Comparison of ENCODE assay signal across 2 cellular contexts in the genomic region with DNA sequence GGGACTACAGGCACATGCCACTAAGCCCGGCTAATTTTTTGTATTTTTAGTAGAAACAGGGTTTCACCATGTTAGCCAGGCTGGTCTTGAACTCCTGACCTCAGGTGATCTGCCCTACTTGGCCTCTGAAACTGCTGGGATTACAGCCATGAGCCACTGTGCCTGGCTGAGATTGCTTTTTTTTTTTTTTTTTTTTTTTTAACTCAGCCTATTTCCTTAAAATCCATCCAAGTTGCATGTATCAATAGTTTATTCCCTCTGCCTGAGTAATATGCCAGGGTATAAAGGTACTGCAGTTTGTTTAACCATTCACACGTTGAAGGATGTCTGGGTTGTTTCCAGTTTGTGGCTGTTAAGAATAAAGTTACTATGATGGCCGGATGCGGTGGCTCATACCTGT.
A peak's percentile ranks its signal among the peaks of the same experiment; 100 is the strongest.
TF ChIP-seq lines count a peak whose summit lies in the region.

No MANE protein-coding gene starts in this region.

TF ChIP-seq in liver, 16 proteins besides CTCF, POLR2A, EP300 and RAD21:
- TF ChIP-seq RXRA (IDR thresholded peaks at IDR 0.05) (peak; percentile 52 to 64), HNF4A (conservative IDR thresholded peaks at IDR 0.05) (peak; percentile 17 to 22), NR2F2 (IDR thresholded peaks at IDR 0.05) (no peak)

TF ChIP-seq in HepG2, 621 proteins besides CTCF, POLR2A, EP300 and RAD21:
- TF ChIP-seq, protein P1, sequence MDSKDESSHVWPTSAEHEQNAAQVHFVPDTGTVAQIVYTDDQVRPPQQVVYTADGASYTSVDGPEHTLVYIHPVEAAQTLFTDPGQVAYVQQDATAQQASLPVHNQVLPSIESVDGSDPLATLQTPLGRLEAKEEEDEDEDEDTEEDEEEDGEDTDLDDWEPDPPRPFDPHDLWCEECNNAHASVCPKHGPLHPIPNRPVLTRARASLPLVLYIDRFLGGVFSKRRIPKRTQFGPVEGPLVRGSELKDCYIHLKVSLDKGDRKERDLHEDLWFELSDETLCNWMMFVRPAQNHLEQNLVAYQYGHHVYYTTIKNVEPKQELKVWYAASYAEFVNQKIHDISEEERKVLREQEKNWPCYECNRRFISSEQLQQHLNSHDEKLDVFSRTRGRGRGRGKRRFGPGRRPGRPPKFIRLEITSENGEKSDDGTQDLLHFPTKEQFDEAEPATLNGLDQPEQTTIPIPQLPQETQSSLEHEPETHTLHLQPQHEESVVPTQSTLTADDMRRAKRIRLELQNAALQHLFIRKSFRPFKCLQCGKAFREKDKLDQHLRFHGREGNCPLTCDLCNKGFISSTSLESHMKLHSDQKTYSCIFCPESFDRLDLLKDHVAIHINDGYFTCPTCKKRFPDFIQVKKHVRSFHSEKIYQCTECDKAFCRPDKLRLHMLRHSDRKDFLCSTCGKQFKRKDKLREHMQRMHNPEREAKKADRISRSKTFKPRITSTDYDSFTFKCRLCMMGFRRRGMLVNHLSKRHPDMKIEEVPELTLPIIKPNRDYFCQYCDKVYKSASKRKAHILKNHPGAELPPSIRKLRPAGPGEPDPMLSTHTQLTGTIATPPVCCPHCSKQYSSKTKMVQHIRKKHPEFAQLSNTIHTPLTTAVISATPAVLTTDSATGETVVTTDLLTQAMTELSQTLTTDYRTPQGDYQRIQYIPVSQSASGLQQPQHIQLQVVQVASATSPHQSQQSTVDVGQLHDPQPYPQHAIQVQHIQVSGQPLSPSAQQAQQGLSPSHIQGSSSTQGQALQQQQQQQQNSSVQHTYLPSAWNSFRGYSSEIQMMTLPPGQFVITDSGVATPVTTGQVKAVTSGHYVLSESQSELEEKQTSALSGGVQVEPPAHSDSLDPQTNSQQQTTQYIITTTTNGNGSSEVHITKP (CRISPR knock-in tag; IDR thresholded peaks at IDR 0.05; ENCODE audit: low read depth): no peak
- TF ChIP-seq, protein P2, sequence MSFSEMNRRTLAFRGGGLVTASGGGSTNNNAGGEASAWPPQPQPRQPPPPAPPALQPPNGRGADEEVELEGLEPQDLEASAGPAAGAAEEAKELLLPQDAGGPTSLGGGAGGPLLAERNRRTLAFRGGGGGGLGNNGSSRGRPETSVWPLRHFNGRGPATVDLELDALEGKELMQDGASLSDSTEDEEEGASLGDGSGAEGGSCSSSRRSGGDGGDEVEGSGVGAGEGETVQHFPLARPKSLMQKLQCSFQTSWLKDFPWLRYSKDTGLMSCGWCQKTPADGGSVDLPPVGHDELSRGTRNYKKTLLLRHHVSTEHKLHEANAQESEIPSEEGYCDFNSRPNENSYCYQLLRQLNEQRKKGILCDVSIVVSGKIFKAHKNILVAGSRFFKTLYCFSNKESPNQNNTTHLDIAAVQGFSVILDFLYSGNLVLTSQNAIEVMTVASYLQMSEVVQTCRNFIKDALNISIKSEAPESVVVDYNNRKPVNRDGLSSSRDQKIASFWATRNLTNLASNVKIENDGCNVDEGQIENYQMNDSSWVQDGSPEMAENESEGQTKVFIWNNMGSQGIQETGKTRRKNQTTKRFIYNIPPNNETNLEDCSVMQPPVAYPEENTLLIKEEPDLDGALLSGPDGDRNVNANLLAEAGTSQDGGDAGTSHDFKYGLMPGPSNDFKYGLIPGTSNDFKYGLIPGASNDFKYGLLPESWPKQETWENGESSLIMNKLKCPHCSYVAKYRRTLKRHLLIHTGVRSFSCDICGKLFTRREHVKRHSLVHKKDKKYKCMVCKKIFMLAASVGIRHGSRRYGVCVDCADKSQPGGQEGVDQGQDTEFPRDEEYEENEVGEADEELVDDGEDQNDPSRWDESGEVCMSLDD (CRISPR knock-in tag; IDR thresholded peaks at IDR 0.05; ENCODE audit: borderline replicate concordance): no peak
- TF ChIP-seq POLR2AphosphoS2 (IDR thresholded peaks at IDR 0.05; ENCODE audit: low read depth, low read length): no peak
- TF ChIP-seq SMARCC2 (IDR thresholded peaks at IDR 0.05): no peak
- no peak for TF ChIP-seq ATAD3A (CRISPR knock-in tag; IDR thresholded peaks at IDR 0.05)
- no peak for TF ChIP-seq ZNF605 (CRISPR knock-in tag; IDR thresholded peaks at IDR 0.05)
- TF ChIP-seq GFI1 (CRISPR knock-in tag; IDR thresholded peaks at IDR 0.05; ENCODE audit: borderline replicate concordance): no peak
- TF ChIP-seq, protein P3, sequence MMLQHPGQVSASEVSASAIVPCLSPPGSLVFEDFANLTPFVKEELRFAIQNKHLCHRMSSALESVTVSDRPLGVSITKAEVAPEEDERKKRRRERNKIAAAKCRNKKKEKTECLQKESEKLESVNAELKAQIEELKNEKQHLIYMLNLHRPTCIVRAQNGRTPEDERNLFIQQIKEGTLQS (CRISPR knock-in tag; IDR thresholded peaks at IDR 0.05): no peak
- TF ChIP-seq, protein P4, sequence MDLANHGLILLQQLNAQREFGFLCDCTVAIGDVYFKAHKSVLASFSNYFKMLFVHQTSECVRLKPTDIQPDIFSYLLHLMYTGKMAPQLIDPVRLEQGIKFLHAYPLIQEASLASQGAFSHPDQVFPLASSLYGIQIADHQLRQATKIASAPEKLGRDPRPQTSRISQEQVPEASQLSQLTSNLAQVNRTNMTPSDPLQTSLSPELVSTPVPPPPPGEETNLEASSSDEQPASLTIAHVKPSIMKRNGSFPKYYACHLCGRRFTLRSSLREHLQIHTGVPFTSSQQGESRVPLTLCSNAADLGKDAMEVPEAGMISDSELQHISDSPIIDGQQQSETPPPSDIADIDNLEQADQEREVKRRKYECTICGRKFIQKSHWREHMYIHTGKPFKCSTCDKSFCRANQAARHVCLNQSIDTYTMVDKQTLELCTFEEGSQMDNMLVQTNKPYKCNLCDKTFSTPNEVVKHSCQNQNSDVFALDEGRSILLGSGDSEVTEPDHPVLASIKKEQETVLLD (CRISPR knock-in tag; IDR thresholded peaks at IDR 0.05; ENCODE audit: low read depth): no peak
- TF ChIP-seq NKX3-1 (CRISPR knock-in tag; IDR thresholded peaks at IDR 0.05): no peak
- TF ChIP-seq KDM1A (CRISPR knock-in tag; IDR thresholded peaks at IDR 0.05): no peak
- no peak for TF ChIP-seq ZNF674 (CRISPR knock-in tag; IDR thresholded peaks at IDR 0.05; ENCODE audit: low read depth)
- no peak for TF ChIP-seq JUN (CRISPR knock-in tag; IDR thresholded peaks at IDR 0.05)
- no peak for TF ChIP-seq HNRNPUL1 (IDR thresholded peaks at IDR 0.05; ENCODE audit: low read depth, low read length)
- no peak for TF ChIP-seq TOPORS (CRISPR knock-in tag; IDR thresholded peaks at IDR 0.05)
